ENCODE assay signal across 9 cellular contexts in the genomic region with DNA sequence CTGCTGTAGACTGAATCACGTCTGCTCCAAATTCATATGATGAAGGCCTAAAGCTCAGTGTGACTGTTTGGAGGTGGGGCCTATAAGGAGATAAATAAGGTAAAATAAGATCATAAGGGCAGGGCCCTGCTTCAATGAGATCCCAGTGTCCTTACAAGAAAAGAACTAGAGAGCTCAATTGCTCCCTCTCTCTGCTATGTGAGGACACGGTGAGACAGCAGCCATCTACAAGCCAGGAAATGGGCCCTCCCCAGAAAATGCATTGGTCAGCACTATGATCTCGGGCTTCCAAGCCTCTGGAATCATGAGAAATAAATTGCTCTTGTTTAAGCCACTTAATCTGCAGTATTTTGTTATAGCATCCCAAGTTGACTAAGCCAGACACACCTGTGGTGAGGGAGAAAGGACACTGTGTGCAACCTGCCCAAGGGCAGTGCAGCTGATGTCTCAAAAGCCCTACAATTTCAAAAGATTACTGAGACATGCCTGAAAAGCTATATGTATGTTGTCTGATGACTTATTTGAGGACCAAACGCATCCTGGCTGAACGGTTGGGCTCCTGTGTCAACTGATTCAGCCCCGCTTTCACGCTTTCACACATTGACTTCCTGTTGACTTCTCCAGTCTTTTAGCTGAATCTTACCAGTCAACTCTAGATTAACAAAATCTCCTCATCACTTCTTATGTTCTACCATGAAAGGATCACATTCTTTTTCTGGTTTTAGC. TPM values are rescaled to one million over a fixed set of nuclear protein-coding genes. Genes with fewer than 3 reads are reported as not detected.
DNase-seq lines count a peak whose midpoint lies in the region; ATAC-seq and TF ChIP-seq lines count a peak whose summit lies in the region.
"Had no signal": no experiment of that assay in that cellular context is flagged by ENCODE, and none has a peak within 500 bp of the region (broad histone marks: within the 10 kb centered on the region; RNA-seq: fewer than 3 reads in every experiment).

No MANE protein-coding gene starts in this region.

- CTCF ChIA-PET in IMR-90 (lab: Yijun Ruan, JAX), result interaction anchor here (1.0 kb wide), 1 partner anchor 93 kb away, joined by 3 read pairs; no protein-coding TSS in a partner anchor

- H3K14ac ChIP-seq in IMR-90 (replicated peaks; ENCODE audit: low read depth, low read length), result no peak overlapping the region

- no peak overlapping the region for H3K9ac ChIP-seq in IMR-90 (ENCODE audit: low read depth, low read length)

- H3K9me3 ChIP-seq in IMR-90 (ENCODE audit: control insufficient read depth, insufficient read depth, low read length), result no peaks in the 10 kb centered on the region

- no peaks in the 10 kb centered on the region for H3K9me3 Mint-ChIP-seq in mesothelial cell of epicardium

- intact Hi-C loops in IMR-90 (cut with micrococcal nuclease), result loop anchor here (10.0 kb wide), 1 partner anchor 122 kb away; no protein-coding TSS in a partner anchor

- H3K79me1 ChIP-seq in IMR-90 (ENCODE audit: low read depth in 1 of 2, low read length in 2 of 2), result no peaks in the 10 kb centered on the region

- in situ Hi-C loops in IMR-90 (cut with MboI; ENCODE audit: low sequenced_read_pairs), result no loop called here

- peak overlapping the region; percentile 78 for H3K27ac Mint-ChIP-seq in mesothelial cell of epicardium

- POLR2A ChIA-PET in IMR-90 (lab: Charles Lee; ENCODE audit: unreplicated experiment), result no interaction called here

- H3K56ac ChIP-seq in IMR-90 (ENCODE audit: extremely low read depth, insufficient read depth, low read length), result no peak overlapping the region

- no peak overlapping the region for H3K18ac ChIP-seq in IMR-90 (ENCODE audit: low read depth, low read length)

- H3K27me3 ChIP-seq in ACC112 (ENCODE audit: insufficient read depth, low read length) (no peaks in the 10 kb centered on the region), IMR-90 (ENCODE audit: control insufficient read depth, insufficient read depth, low read length) (peaks cover 6% of the 10 kb centered on the region)

- H3K36me3 ChIP-seq in ACC112 (ENCODE audit: insufficient read depth, low read length) (no peaks in the 10 kb centered on the region), IMR-90 (ENCODE audit: control insufficient read depth, insufficient read depth, low read length) (no peaks in the 10 kb centered on the region)

- H3K27ac ChIP-seq in ACC112 (ENCODE audit: low read depth, low read length), result no peak overlapping the region
- H3K27ac ChIP-seq in IMR-90 (ENCODE audit: insufficient read depth, low read length), result no peak overlapping the region
- H3K27ac ChIP-seq: epithelial cell of prostate had no signal

- TF ChIP-seq RAD21 in IMR-90 (IDR thresholded peaks at IDR 0.05; ENCODE audit: low read length), result no peak

- dilution Hi-C loops in IMR-90 (cut with HindIII; ENCODE audit: low sequenced_read_pairs, unreplicated experiment), result no loop called here

- H3K4me3 ChIP-seq in ACC112 (ENCODE audit: low read depth, low read length), result no peak overlapping the region
- H3K4me3 ChIP-seq in IMR-90 (ENCODE audit: insufficient read depth, low read depth, low read length), result no peak overlapping the region

- H4K20me1 ChIP-seq in IMR-90 (ENCODE audit: insufficient read depth, low read length), result no peaks in the 10 kb centered on the region

- no peaks in the 10 kb centered on the region for H3K36me3 Mint-ChIP-seq in mesothelial cell of epicardium

- TF ChIP-seq POLR2A in IMR-90 (IDR thresholded peaks at IDR 0.05; ENCODE audit: low read depth, low read length), result no peak

- H3K79me2 ChIP-seq in ACC112 (ENCODE audit: control insufficient read depth, insufficient read depth, low read length, unreplicated experiment), result no peaks in the 10 kb centered on the region

- H2BK120ac ChIP-seq in IMR-90 (ENCODE audit: low read depth, low read length), result no peak overlapping the region

- no peak overlapping the region for H2BK15ac ChIP-seq in IMR-90 (ENCODE audit: low read depth, low read length)

- no peak overlapping the region for H2BK20ac ChIP-seq in IMR-90 (ENCODE audit: low read depth, low read length)

- H4K8ac ChIP-seq in IMR-90 (ENCODE audit: low read depth in 2 of 2, low read length in 2 of 2), result no peak overlapping the region

- no TSS peak for BruUV-seq in IMR-90 (replicated peaks; lab: Mats Ljungman, UMichigan)

- no peak overlapping the region for H4K5ac ChIP-seq in IMR-90 (ENCODE audit: low read depth, low read length)

- peaks cover 10% of the 10 kb centered on the region for H3K4me1 Mint-ChIP-seq in mesothelial cell of epicardium

- no peaks in the 10 kb centered on the region for H3K27me3 Mint-ChIP-seq in mesothelial cell of epicardium (ENCODE audit: low read depth)

- H3K4me3 Mint-ChIP-seq in mesothelial cell of epicardium, result no peak overlapping the region

- peaks cover 12% of the 10 kb centered on the region for H3K4me1 ChIP-seq in ACC112 (ENCODE audit: control insufficient read depth, insufficient read depth, low read length, unreplicated experiment)
- no peaks in the 10 kb centered on the region for H3K4me1 ChIP-seq in IMR-90 (ENCODE audit: control insufficient read depth, insufficient read depth, low read length)

- no peaks in the 10 kb centered on the region for H3K9me1 ChIP-seq in IMR-90 (ENCODE audit: insufficient read depth, low read length)

- peak; percentile 53; the same call in 1 of the 2 replicates for ATAC-seq in IMR-90 (ENCODE audit: low read depth)
- ATAC-seq in GM18519 (IDR thresholded peaks at IDR 0.05; ENCODE audit: low FRiP score, unreplicated experiment), result no peak
- ATAC-seq in GM21526 (IDR thresholded peaks at IDR 0.05; ENCODE audit: low FRiP score, unreplicated experiment), result no peak

- H2AFZ ChIP-seq in ACC112 (ENCODE audit: low read length, unreplicated experiment) (peak overlapping the region; percentile 84), IMR-90 (replicated peaks; ENCODE audit: low read length, poor library complexity) (no peak overlapping the region)

- no peak overlapping the region for H2AK5ac ChIP-seq in IMR-90 (ENCODE audit: low read depth, low read length)

- DNase-seq in IMR-90, result no peak
- DNase-seq in activated T-helper 1 cell treated with anti-CD3 and anti-CD28 coated beads, Interleukin-2, amount 50 U/mL, for 16 hours (ENCODE audit: low read depth in 1 of 2, low spot score in 1 of 2), result peak; percentile 14 to 29
- no peak for DNase-seq in mesothelial cell of epicardium (ENCODE audit: low spot score in 2 of 2, unreplicated experiment in 2 of 2)
- DNase-seq in cortex of kidney (lab: John Stamatoyannopoulos, UW), result no peak
- DNase-seq in NCI-H446 treated with DMSO at 0.1 percent for 48 hours (lab: John Stamatoyannopoulos, UW), result no peak

- no peak overlapping the region for H3K4ac ChIP-seq in IMR-90 (ENCODE audit: low read depth, low read length)

- no peak overlapping the region for H4K91ac ChIP-seq in IMR-90 (ENCODE audit: insufficient read depth, low read depth, low read length)

- no peak overlapping the region for H2BK5ac ChIP-seq in IMR-90 (ENCODE audit: low read depth, low read length, poor library complexity, severe bottlenecking)

- 100% methylated on average over 1 of the region's 7 CpGs; no CpG with 5 or more reads in 1 of the 2 experiments for WGBS in IMR-90 (ENCODE audit: extremely low coverage in 2 of 2, insufficient read length in 1 of 2), 2 experiments

- no peak overlapping the region for H2AK9ac ChIP-seq in IMR-90 (replicated peaks; ENCODE audit: low read depth, low read length, poor library complexity)

- TF ChIP-seq CTCF in IMR-90 (conservative IDR thresholded peaks at IDR 0.05; ENCODE audit: low read depth, low read length) (peak; percentile 24; the same call in 1 of the 2 replicates), mesothelial cell of epicardium (IDR thresholded peaks at IDR 0.05; ENCODE audit: unreplicated experiment) (no peak)

- no peak overlapping the region for H3K23ac ChIP-seq in IMR-90 (ENCODE audit: low read depth, low read length)

- no peak overlapping the region for H3K4me2 ChIP-seq in IMR-90 (ENCODE audit: low read depth, low read length)

TF ChIP-seq in IMR-90, 13 proteins besides CTCF, POLR2A, EP300 and RAD21:
- TF ChIP-seq CHD1 (IDR thresholded peaks at IDR 0.05; ENCODE audit: low read depth, low read length) (no peak), MAFK (IDR thresholded peaks at IDR 0.05; ENCODE audit: low read depth, low read length) (peak; percentile 87)
TF ChIP-seq in IMR-90: peak in this region for 1.

RNA-seq across cellular contexts. Expression of gene GZMK, which starts 13.2 kb away (rescaled TPM):
- total RNA-seq in IMR-90 (2012; rRNA removed) (not detected in 2 replicates), mesothelial cell of epicardium (not detected in 3 replicates)
- polyA plus RNA-seq in IMR-90 (2012; rRNA removed), result not detected in 2 replicates
- not detected in 2 replicates for polyA plus RNA-seq in IMR-90 (2012; cell fraction: cytosol; rRNA removed)
- polyA plus RNA-seq in IMR-90 (2012; cell fraction: nucleus; rRNA removed; ENCODE audit: low replicate concordance), result not detected in 2 replicates

RNA-seq across cellular contexts. Expression of gene ESM1, which starts 51.8 kb away (rescaled TPM):
- total RNA-seq in IMR-90 (2012; rRNA removed) (8.9 and 10.2 TPM in 2 replicates), mesothelial cell of epicardium (0.23 to 0.40 TPM in 2 of 3 replicates, not detected in the other)
- 5.6 and 7.1 TPM in 2 replicates for polyA plus RNA-seq in IMR-90 (2012; rRNA removed)
- 2.3 and 4.2 TPM in 2 replicates for polyA plus RNA-seq in IMR-90 (2012; cell fraction: cytosol; rRNA removed)
- polyA plus RNA-seq in IMR-90 (2012; cell fraction: nucleus; rRNA removed; ENCODE audit: low replicate concordance), result 0.29 and 1.0 TPM in 2 replicates

Comparison
In these comparisons a context has a peak if more than half of its experiments do, and no peak if none do; other contexts are left out.
1. DNase-seq: peak in activated T-helper 1 cell treated with anti-CD3 and anti-CD28 coated beads, Interleukin-2, amount 50 U/mL, for 16 hours (2 of 2); none in IMR-90 (single experiment), mesothelial cell of epicardium (0 of 2), cortex of kidney (single experiment) and NCI-H446 treated with DMSO at 0.1 percent for 48 hours (single experiment).